ENCODE assay signal across 8 cellular contexts in genomic region chr13:78660130-78660857, GRCh38. TPM values are rescaled to one million over a fixed set of nuclear protein-coding genes. Genes with fewer than 3 reads are reported as not detected.
A peak's percentile ranks its signal among the peaks of the same experiment; 100 is the strongest.
DNase-seq lines count a peak whose midpoint lies in the region; ATAC-seq, FAIRE-seq and TF ChIP-seq lines count a peak whose summit lies in the region.

No MANE protein-coding gene starts in this region.

- no peak for TF ChIP-seq EP300 in GM12878 (IDR thresholded peaks at IDR 0.05; ENCODE audit: borderline replicate concordance in 1 of 2, control insufficient read depth in 1 of 2, low read depth in 2 of 2, low read length in 2 of 2)
- no peak for TF ChIP-seq EP300 in tibial nerve (IDR thresholded peaks at IDR 0.05)

- CTCF ChIA-PET in GM12878 (lab: Yijun Ruan, JAX) = no interaction called here

- POLR2A ChIA-PET in GM12878 (lab: Charles Lee) = interaction anchor here (0.6 kb wide), 1 partner anchor 48 kb away, joined by 6 read pairs; no protein-coding TSS in a partner anchor

- intact Hi-C loops in GM12878 (cut with micrococcal nuclease; ENCODE audit: unreplicated experiment) = no loop called here
- intact Hi-C loops in right lobe of liver (cut with DNase I) = no loop called here

- H4K20me1 ChIP-seq in GM12878 (ENCODE audit: control insufficient read depth, insufficient read depth) = no peaks in the 10 kb centered on the region

- peak overlapping the region; percentile 87 for H3K4me2 ChIP-seq in GM12878 (ENCODE audit: control insufficient read depth, insufficient read depth)

- H3K9ac ChIP-seq in HUES6 (ENCODE audit: low read length) = no peak overlapping the region
- H3K9ac ChIP-seq in GM12878 (ENCODE audit: control insufficient read depth, insufficient read depth, low read length) = peak overlapping the region; percentile 44; the same call in 1 of the 2 replicates

- BruUV-seq in GM12878 (replicated peaks; lab: Mats Ljungman, UMichigan) = no TSS peak

- ATAC-seq in GM18502 (IDR thresholded peaks at IDR 0.05; ENCODE audit: poor library complexity, unreplicated experiment) (peak; percentile 47), GM12878 (no peak), right lobe of liver (peak in 3 of 4 donors; percentile 5 to 34 (median 18)), HG03439 (IDR thresholded peaks at IDR 0.05; ENCODE audit: unreplicated experiment) (no peak)

- H3K36me3 ChIP-seq in HUES6 (ENCODE audit: control insufficient read depth, insufficient read depth, low read length) = no peaks in the 10 kb centered on the region
- H3K36me3 ChIP-seq in GM12878 (ENCODE audit: control insufficient read depth in 2 of 2, insufficient read depth in 2 of 2, low read length in 1 of 2) = no peaks in the 10 kb centered on the region
- no peaks in the 10 kb centered on the region for H3K36me3 ChIP-seq in right lobe of liver
- H3K36me3 ChIP-seq in tibial nerve = no peaks in the 10 kb centered on the region

- SMC1A ChIA-PET in GM12878 (lab: Charles Lee; ENCODE audit: uncharacterized antibody, unreplicated experiment) = interaction anchor here (0.7 kb wide), 1 partner anchor 39 kb away, joined by 3 read pairs; no protein-coding TSS in a partner anchor

- H3K9me3 ChIP-seq in HUES6 (ENCODE audit: control insufficient read depth, insufficient read depth, low read depth, low read length) = no peaks in the 10 kb centered on the region; the same call in 1 of the 2 replicates
- H3K9me3 ChIP-seq in GM12878 (replicated peaks; ENCODE audit: control insufficient read depth, insufficient read depth, low read length) = no peaks in the 10 kb centered on the region
- no peaks in the 10 kb centered on the region for H3K9me3 ChIP-seq in right lobe of liver
- H3K9me3 ChIP-seq in tibial nerve = no peaks in the 10 kb centered on the region

- RAD21 ChIA-PET in GM12878 (lab: Charles Lee; ENCODE audit: unreplicated experiment) = no interaction called here

- TF ChIP-seq RAD21 in GM12878 (IDR thresholded peaks at IDR 0.05; ENCODE audit: insufficient read depth, low read depth, low read length) = no peak

- no peak for TF ChIP-seq CTCF in GM12878 (IDR thresholded peaks at IDR 0.05 in 2 of 3, conservative IDR thresholded peaks at IDR 0.05 in 1 of 3; ENCODE audit: control insufficient read depth in 2 of 3, extremely low read depth in 1 of 3, insufficient read depth in 1 of 3, low read depth in 3 of 3, low read length in 3 of 3)
- no peak for TF ChIP-seq CTCF in right lobe of liver (IDR thresholded peaks at IDR 0.05)
- no peak for TF ChIP-seq CTCF in tibial nerve (IDR thresholded peaks at IDR 0.05)

- DNase-seq in GM12878 (ENCODE audit: low read depth, low spot score) (no peak), right lobe of liver (peak in 1 of 3 donors; percentile 47), tibial nerve (ENCODE audit: low spot score in 2 of 2) (peak in 1 of 2 donors; percentile 7), HT-29 (ENCODE audit: low spot score) (no peak)
- DNase-seq in activated effector memory CD4-positive, alpha-beta T cell treated with Interleukin-2 at 50 U/mL for 16 hours = no peak

- FAIRE-seq in GM12878 (lab: Jason Lieb, UNC) = no peak

- TF ChIP-seq POLR2A in GM12878 (IDR thresholded peaks at IDR 0.05; ENCODE audit: low read depth, low read length) (no peak), right lobe of liver (IDR thresholded peaks at IDR 0.05) (no peak), tibial nerve (IDR thresholded peaks at IDR 0.05) (no peak)

- in situ Hi-C loops in GM12878 (cut with MboI) = no loop called here

- H2AFZ ChIP-seq in GM12878 (ENCODE audit: control insufficient read depth, low read depth, low read length) = peak overlapping the region; percentile 92

- H3K27ac ChIP-seq in HUES6 (ENCODE audit: low read depth, low read length) (no peak overlapping the region), GM12878 (ENCODE audit: control insufficient read depth, insufficient read depth) (peak overlapping the region; percentile 86; the same call in 1 of the 2 replicates), right lobe of liver (no peak overlapping the region), tibial nerve (peak overlapping the region in 1 of 4 donors; percentile 57)

- WGBS in GM12878 (ENCODE audit: insufficient coverage, insufficient replicate concordance, low lambda C conversion rate, missing lambda C conversion rate) = 73% methylated on average over 14 of the region's 15 CpGs
- WGBS in right lobe of liver (ENCODE audit: insufficient coverage, low coverage, low lambda C conversion rate, missing lambda C conversion rate) = 51% methylated on average over 14 of the region's 15 CpGs
- 35 to 43% methylated on average over 15 of the region's 15 CpGs for WGBS in tibial nerve, 2 donors

- H3K4me3 ChIP-seq in HUES6 (ENCODE audit: low read depth, low read length) = peak overlapping the region; percentile 87; the same call in 1 of the 2 replicates
- H3K4me3 ChIP-seq in GM12878 = peak overlapping the region; percentile 76; the same call in 1 of the 2 replicates
- H3K4me3 ChIP-seq in right lobe of liver = peak overlapping the region; percentile 70 to 86 (median 84)
- peak overlapping the region; percentile 70 to 91 (median 88) for H3K4me3 ChIP-seq in tibial nerve

- H3K27me3 ChIP-seq in HUES6 (ENCODE audit: control insufficient read depth, insufficient read depth, low read length) = peaks cover 29% of the 10 kb centered on the region
- no peaks in the 10 kb centered on the region for H3K27me3 ChIP-seq in GM12878 (replicated peaks in 1 of 2; ENCODE audit: control insufficient read depth in 2 of 2, insufficient read depth in 2 of 2, low read length in 1 of 2)
- no peaks in the 10 kb centered on the region for H3K27me3 ChIP-seq in right lobe of liver
- no peaks in the 10 kb centered on the region for H3K27me3 ChIP-seq in tibial nerve

- H3K79me2 ChIP-seq in GM12878 (ENCODE audit: control insufficient read depth, insufficient read depth, low read length) = peaks cover 33% of the 10 kb centered on the region

- H3K4me1 ChIP-seq in HUES6 (ENCODE audit: control insufficient read depth, insufficient read depth, low read length) = peaks cover 10% of the 10 kb centered on the region; the same call in 1 of the 2 replicates
- no peaks in the 10 kb centered on the region; the same call in 1 of the 2 replicates for H3K4me1 ChIP-seq in GM12878 (ENCODE audit: control insufficient read depth, insufficient read depth, low read length)
- peaks cover 0 to 10% (median 4%) of the 10 kb centered on the region in 4 donors for H3K4me1 ChIP-seq in right lobe of liver
- H3K4me1 ChIP-seq in tibial nerve = peaks cover 0 to 24% (median 10%) of the 10 kb centered on the region in 4 donors

TF ChIP-seq in GM12878, 131 proteins besides CTCF, POLR2A, EP300 and RAD21:
- peak; percentile 22; the same call in 1 of the 2 replicates for TF ChIP-seq EED (IDR thresholded peaks at IDR 0.05; ENCODE audit: low read depth)
- no peak for TF ChIP-seq EGR1 (IDR thresholded peaks at IDR 0.05; ENCODE audit: borderline replicate concordance in 1 of 2, low read depth in 2 of 2, low read length in 2 of 2)

RNA-seq across cellular contexts. Expression of gene OBI1, which starts 1.3 kb away (rescaled TPM):
- 20.5 and 21.3 TPM in 2 replicates for total RNA-seq in GM12878 (2013; cell fraction: nucleolus; rRNA removed)
- 20.5 and 24.3 TPM in 2 replicates for total RNA-seq in GM12878 (2014; rRNA removed)
- 33.3 and 34.2 TPM in 2 replicates for total RNA-seq in GM12878 (2014; rRNA removed; fragmentation: Illumina TruSeq; extraction: Trizol)
- 19.1 and 20.0 TPM in 2 replicates for total RNA-seq in GM12878 (2021)
- 6.2 TPM for polyA plus RNA-seq in GM12878 (2011; ENCODE audit: low read depth)
- 23.5 and 35.9 TPM in 2 replicates for polyA plus RNA-seq in GM12878 (2011; rRNA removed)
- 6.8 and 7.1 TPM in 2 replicates for polyA plus RNA-seq in GM12878 (2011; cell fraction: cytosol; rRNA removed)
- 10.2 and 11.6 TPM in 2 replicates for polyA plus RNA-seq in GM12878 (2011; cell fraction: nucleus; rRNA removed)
- polyA plus RNA-seq in GM12878 (2012) = 8.6 and 11.8 TPM in 2 replicates
- polyA plus RNA-seq in GM12878 (2014; fragmentation: Illumina TruSeq; extraction: Trizol) = 33.2 and 37.3 TPM in 2 replicates
- 10 to 100 TPM; 15.5 to 18.1 TPM for polyA plus RNA-seq in GM12878 (2014; fragmentation: Nextera tagmentation; extraction: Ambion mirVana)
- 11.8 and 16.6 TPM in 2 replicates for polyA plus RNA-seq in GM12878 (2014; rRNA removed)
- polyA plus RNA-seq in GM12878 (2016; fragmentation: Nextera tagmentation; extraction: Ambion mirVana) = 10 to 100 TPM; 29.1 to 29.2 TPM
- 13.1 and 22.0 TPM in 2 replicates for polyA minus RNA-seq in GM12878 (2011; rRNA and poly(A)+ RNA removed)
- polyA minus RNA-seq in GM12878 (2011; cell fraction: cytosol; rRNA and poly(A)+ RNA removed) = 6.7 and 8.5 TPM in 2 replicates
- polyA minus RNA-seq in GM12878 (2011; cell fraction: nucleus; rRNA and poly(A)+ RNA removed) = 10.2 and 15.7 TPM in 2 replicates
- 1 to 10 TPM; 1.7 to 3.6 (median 2.8) TPM for total RNA-seq in right lobe of liver
- total RNA-seq in tibial nerve = 10 to 100 TPM in 3 of 4 donors, 1 to 10 TPM in 1; 8.4 to 16.1 (median 12.3) TPM
- total RNA-seq in HT-29 (2014; rRNA removed; shearing (Covaris generic)) = 6.8 TPM in 2 replicates

RNA-seq across cellular contexts. Expression of gene POU4F1, which starts 56.9 kb away (rescaled TPM):
- total RNA-seq in GM12878 (2013; cell fraction: nucleolus; rRNA removed) = 0.10 TPM in 2 replicates
- total RNA-seq in GM12878 (2014; rRNA removed) = not detected in 2 replicates
- total RNA-seq in GM12878 (2014; rRNA removed; fragmentation: Illumina TruSeq; extraction: Trizol) = not detected in 2 replicates
- 0.05 TPM in 2 replicates for total RNA-seq in GM12878 (2021)
- polyA plus RNA-seq in GM12878 (2011; ENCODE audit: low read depth) = 0.08 TPM
- 0.14 and 0.26 TPM in 2 replicates for polyA plus RNA-seq in GM12878 (2011; rRNA removed)
- polyA plus RNA-seq in GM12878 (2011; cell fraction: cytosol; rRNA removed) = 0.08 and 0.10 TPM in 2 replicates
- 0.60 and 0.86 TPM in 2 replicates for polyA plus RNA-seq in GM12878 (2011; cell fraction: nucleus; rRNA removed)
- polyA plus RNA-seq in GM12878 (2012) = 0.10 and 0.22 TPM in 2 replicates
- 0.01 TPM in 1 of 2 replicates, not detected in the other for polyA plus RNA-seq in GM12878 (2014; fragmentation: Illumina TruSeq; extraction: Trizol)
- polyA plus RNA-seq in GM12878 (2014; fragmentation: Nextera tagmentation; extraction: Ambion mirVana) = under 1 TPM in 1 of 2 experiments, not detected in 1; 0.02 TPM
- 0.01 TPM in 1 of 2 replicates, not detected in the other for polyA plus RNA-seq in GM12878 (2014; rRNA removed)
- not detected for polyA plus RNA-seq in GM12878 (2016; fragmentation: Nextera tagmentation; extraction: Ambion mirVana)
- 0.05 TPM in 1 of 2 replicates, not detected in the other for polyA minus RNA-seq in GM12878 (2011; rRNA and poly(A)+ RNA removed)
- polyA minus RNA-seq in GM12878 (2011; cell fraction: cytosol; rRNA and poly(A)+ RNA removed) = not detected in 2 replicates
- 0.12 and 0.29 TPM in 2 replicates for polyA minus RNA-seq in GM12878 (2011; cell fraction: nucleus; rRNA and poly(A)+ RNA removed)
- total RNA-seq in right lobe of liver = under 1 TPM in 3 of 6 experiments, not detected in 3; 0.07 to 0.25 (median 0.19) TPM
- not detected for total RNA-seq in tibial nerve
- not detected in 2 replicates for total RNA-seq in HT-29 (2014; rRNA removed; shearing (Covaris generic))

Comparison
In these comparisons a context has a peak if more than half of its experiments do, and no peak if none do; other contexts are left out.
1. ATAC-seq: peak in GM18502 (single experiment) and right lobe of liver (3 of 4); none in GM12878 (single experiment) and HG03439 (single experiment).
2. Peak in every context shown above with its lines, with median percentiles within 50 percentile points of each other: H3K4me3 ChIP-seq.